8 cellular contexts compared by ENCODE assay signal in the genomic region with DNA sequence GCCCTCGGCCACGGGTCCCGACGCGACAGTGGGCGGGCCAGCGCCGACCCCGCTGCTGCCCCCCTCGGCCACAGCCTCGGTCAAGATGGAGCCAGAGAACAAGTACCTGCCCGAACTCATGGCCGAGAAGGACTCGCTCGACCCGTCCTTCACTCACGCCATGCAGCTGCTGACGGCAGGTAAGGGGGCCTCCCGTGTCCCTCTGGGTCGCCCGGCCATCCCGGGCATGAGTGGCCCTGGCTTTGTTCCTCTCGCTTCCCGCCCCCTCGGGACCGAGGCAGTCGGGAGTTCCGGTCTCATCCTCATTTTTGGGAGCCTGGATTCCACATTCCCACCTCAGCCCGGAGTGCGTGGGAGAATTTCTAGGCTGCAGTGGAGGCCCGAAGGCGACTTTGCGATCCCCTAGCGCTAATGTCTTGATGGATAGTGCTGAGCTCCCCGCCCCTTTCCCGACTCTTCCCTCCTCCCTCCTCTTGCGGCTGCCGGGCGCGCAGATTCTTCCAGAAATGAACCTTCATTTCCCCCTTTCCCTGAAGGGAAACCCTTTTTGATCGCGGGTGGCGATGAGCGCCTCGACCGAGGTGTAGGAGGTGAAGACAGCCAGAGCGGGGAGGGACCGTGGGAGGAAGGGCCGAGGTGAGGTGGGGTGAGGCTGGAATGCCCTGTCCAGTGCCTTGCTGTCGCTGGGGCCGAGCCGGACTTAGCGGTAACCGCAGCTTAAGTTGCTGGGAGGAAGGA. TPM values are rescaled to one million over a fixed set of nuclear protein-coding genes. Genes with fewer than 3 reads are reported as not detected.
DNase-seq lines count a peak whose midpoint lies in the region; ATAC-seq and TF ChIP-seq lines count a peak whose summit lies in the region.

No MANE protein-coding gene starts in this region.

- ATAC-seq in HG02943 (IDR thresholded peaks at IDR 0.05; ENCODE audit: low read depth, unreplicated experiment), result peak; percentile 24
- peak; percentile 37 for ATAC-seq in foreskin keratinocyte

- H3K9ac ChIP-seq in neural cell (ENCODE audit: low read length), result peak overlapping the region; percentile 100

- peak overlapping the region; percentile 100 for H3K4me3 ChIP-seq in neural cell (ENCODE audit: low read length)
- H3K4me3 ChIP-seq in testis, result peak overlapping the region; percentile 86 to 100

- 1% methylated on average over 37 to 47 of the region's 54 CpGs for WGBS in testis, 2 donors

- no peak for TF ChIP-seq RAD21 in neural cell (conservative IDR thresholded peaks at IDR 0.05)

- H3K79me2 ChIP-seq in neural cell (replicated peaks; ENCODE audit: insufficient read depth, low read length), result peaks cover 53% of the 10 kb centered on the region

- peak overlapping the region; percentile 54 for H3K4me2 ChIP-seq in neural cell (ENCODE audit: low read length)

- no peaks in the 10 kb centered on the region for H3K4me1 ChIP-seq in foreskin keratinocyte
- peaks cover 21% of the 10 kb centered on the region for H3K4me1 ChIP-seq in testis

- no peak for TF ChIP-seq EP300 in neural cell (conservative IDR thresholded peaks at IDR 0.05; ENCODE audit: poor library complexity, severe bottlenecking)

- DNase-seq in SIG-M5 treated with dmso at 0.1 percent for 504 hours (lab: John Stamatoyannopoulos, UW; ENCODE audit: unreplicated experiment) (peak; percentile 31), SIG-M5 (lab: John Stamatoyannopoulos, UW) (no peak), NCI-H526 treated with DMSO at 0.1 percent for 48 hours (lab: John Stamatoyannopoulos, UW) (peak; percentile 26), foreskin keratinocyte (peak in 1 of 2 donors; percentile 23), testis (peak; percentile 68)
- DNase-seq in activated T-helper 9 cell treated with anti-CD3 and anti-CD28 coated beads, Interleukin-2, amount 50 U/mL, for 16 hours (ENCODE audit: low read depth), result peak; percentile 18

- H3K9me3 ChIP-seq in neural cell (ENCODE audit: low read length) (no peaks in the 10 kb centered on the region), testis (no peaks in the 10 kb centered on the region)

- intact Hi-C loops in testis (cut with DNase I; ENCODE audit: low total_unique reads), result no loop called here

- H3K9me2 ChIP-seq in neural cell (ENCODE audit: insufficient read depth, low read length), result no peaks in the 10 kb centered on the region

- peaks cover 9% of the 10 kb centered on the region for H4K20me1 ChIP-seq in neural cell (ENCODE audit: insufficient read depth)

- H3K27ac ChIP-seq in foreskin keratinocyte (peak overlapping the region; percentile 91), neural cell (ENCODE audit: low read length) (peak overlapping the region; percentile 93), testis (peak overlapping the region; percentile 92 to 99)

- TF ChIP-seq POLR2A in testis (IDR thresholded peaks at IDR 0.05), result no peak

- H3F3A ChIP-seq in neural cell (ENCODE audit: insufficient read depth, low read length, poor library complexity, severe bottlenecking), result peaks cover 3% of the 10 kb centered on the region

- TF ChIP-seq CTCF in foreskin keratinocyte (conservative IDR thresholded peaks at IDR 0.05) (no peak), neural cell (IDR thresholded peaks at IDR 0.05; ENCODE audit: poor library complexity, severe bottlenecking) (no peak), testis (IDR thresholded peaks at IDR 0.05) (no peak)

- no peaks in the 10 kb centered on the region for H3K27me3 ChIP-seq in foreskin keratinocyte
- no peaks in the 10 kb centered on the region for H3K27me3 ChIP-seq in neural cell (ENCODE audit: insufficient read depth, low read depth, low read length)
- no peaks in the 10 kb centered on the region for H3K27me3 ChIP-seq in testis

- peak overlapping the region; percentile 51 for H2AFZ ChIP-seq in neural cell (ENCODE audit: low read depth, low read length)

- no peaks in the 10 kb centered on the region for H3K36me3 ChIP-seq in neural cell (ENCODE audit: insufficient read depth, low read length)
- H3K36me3 ChIP-seq in testis (ENCODE audit: low read depth, missing control alignments), result no peaks in the 10 kb centered on the region

TF ChIP-seq in neural cell, 6 proteins besides CTCF, POLR2A, EP300 and RAD21:
- peak; percentile 64 for TF ChIP-seq POLR2AphosphoS5 (IDR thresholded peaks at IDR 0.05)
- TF ChIP-seq TAF1 (IDR thresholded peaks at IDR 0.05; ENCODE audit: low read depth), result peak; percentile 57
- TF ChIP-seq MXI1 (conservative IDR thresholded peaks at IDR 0.05; ENCODE audit: poor library complexity, severe bottlenecking), result peak; percentile 23
- TF ChIP-seq, protein P1, sequence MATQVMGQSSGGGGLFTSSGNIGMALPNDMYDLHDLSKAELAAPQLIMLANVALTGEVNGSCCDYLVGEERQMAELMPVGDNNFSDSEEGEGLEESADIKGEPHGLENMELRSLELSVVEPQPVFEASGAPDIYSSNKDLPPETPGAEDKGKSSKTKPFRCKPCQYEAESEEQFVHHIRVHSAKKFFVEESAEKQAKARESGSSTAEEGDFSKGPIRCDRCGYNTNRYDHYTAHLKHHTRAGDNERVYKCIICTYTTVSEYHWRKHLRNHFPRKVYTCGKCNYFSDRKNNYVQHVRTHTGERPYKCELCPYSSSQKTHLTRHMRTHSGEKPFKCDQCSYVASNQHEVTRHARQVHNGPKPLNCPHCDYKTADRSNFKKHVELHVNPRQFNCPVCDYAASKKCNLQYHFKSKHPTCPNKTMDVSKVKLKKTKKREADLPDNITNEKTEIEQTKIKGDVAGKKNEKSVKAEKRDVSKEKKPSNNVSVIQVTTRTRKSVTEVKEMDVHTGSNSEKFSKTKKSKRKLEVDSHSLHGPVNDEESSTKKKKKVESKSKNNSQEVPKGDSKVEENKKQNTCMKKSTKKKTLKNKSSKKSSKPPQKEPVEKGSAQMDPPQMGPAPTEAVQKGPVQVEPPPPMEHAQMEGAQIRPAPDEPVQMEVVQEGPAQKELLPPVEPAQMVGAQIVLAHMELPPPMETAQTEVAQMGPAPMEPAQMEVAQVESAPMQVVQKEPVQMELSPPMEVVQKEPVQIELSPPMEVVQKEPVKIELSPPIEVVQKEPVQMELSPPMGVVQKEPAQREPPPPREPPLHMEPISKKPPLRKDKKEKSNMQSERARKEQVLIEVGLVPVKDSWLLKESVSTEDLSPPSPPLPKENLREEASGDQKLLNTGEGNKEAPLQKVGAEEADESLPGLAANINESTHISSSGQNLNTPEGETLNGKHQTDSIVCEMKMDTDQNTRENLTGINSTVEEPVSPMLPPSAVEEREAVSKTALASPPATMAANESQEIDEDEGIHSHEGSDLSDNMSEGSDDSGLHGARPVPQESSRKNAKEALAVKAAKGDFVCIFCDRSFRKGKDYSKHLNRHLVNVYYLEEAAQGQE (IDR thresholded peaks at IDR 0.05; ENCODE audit: borderline replicate concordance), result peak; percentile 91
- TF ChIP-seq EZH2 (IDR thresholded peaks at IDR 0.05; ENCODE audit: borderline replicate concordance, insufficient read depth, low read length, poor library complexity, severe bottlenecking), result no peak
- no peak for TF ChIP-seq SMC3 (conservative IDR thresholded peaks at IDR 0.05; ENCODE audit: poor library complexity)

RNA-seq across cellular contexts. Expression of gene KHDRBS1, which starts 0.7 kb away (rescaled TPM):
- total RNA-seq in foreskin keratinocyte (120 and 121 TPM in 2 replicates), testis (10 to 100 TPM; 90.4 to 95.0 TPM)
- polyA plus RNA-seq in foreskin keratinocyte (81.2 and 92.5 TPM in 2 replicates), neural cell (210 and 214 TPM in 2 replicates), testis (ENCODE audit: insufficient read depth, low read depth, low replicate concordance) (133 TPM)
- polyA minus RNA-seq in neural cell, result 160 and 178 TPM in 2 replicates

RNA-seq across cellular contexts. Expression of gene TMEM39B, which starts 58.4 kb away (rescaled TPM):
- total RNA-seq in foreskin keratinocyte, result 10.1 and 11.4 TPM in 2 replicates
- polyA plus RNA-seq in foreskin keratinocyte, result 15.8 and 17.2 TPM in 2 replicates
- polyA plus RNA-seq in neural cell, result 18.1 and 21.1 TPM in 2 replicates
- polyA minus RNA-seq in neural cell, result 10.1 and 12.2 TPM in 2 replicates
- total RNA-seq in testis, result 10 to 100 TPM; 15.7 to 16.9 TPM
- 24.0 TPM for polyA plus RNA-seq in testis (ENCODE audit: insufficient read depth, low read depth, low replicate concordance)
